27 cellular contexts compared by ENCODE assay signal in genomic region chr12:49036029-49036428, GRCh38. TPM values are rescaled to one million over a fixed set of nuclear protein-coding genes. Genes with fewer than 3 reads are reported as not detected.
"Had no signal": no experiment of that assay in that cellular context is flagged by ENCODE, and none has a peak within 500 bp of the region (broad histone marks: within the 10 kb centered on the region; RNA-seq: fewer than 3 reads in every experiment).

No MANE protein-coding gene starts in this region.

- H3K4me3 ChIP-seq: coronary artery, heart left ventricle, ovary, right atrium auricular region, sigmoid colon, skin epidermis, tibial nerve, upper lobe of right lung, vagina had no signal

- H3K27me3 Mint-ChIP-seq: naive thymus-derived CD4-positive, alpha-beta T cell had no signal

- H3K9me3 Mint-ChIP-seq: endodermal cell; naive thymus-derived CD4-positive, alpha-beta T cell had no signal

- H3K36me3 ChIP-seq: ovary had no signal

- DNase-seq: effector CD4-positive, alpha-beta T cell; endodermal cell; hippocampal formation; kidney glomerular epithelial cell; naive thymus-derived CD4-positive, alpha-beta T cell; ovary; sigmoid colon; stimulated activated CD4-positive, alpha-beta T cell treated with anti-CD3 and anti-CD28 coated beads, Interleukin-2, amount 100 ng/mL, for 24 hours; stimulated activated CD4-positive, alpha-beta T cell treated with anti-CD3 and anti-CD28 coated beads, Interleukin-4, amount 100 ng/mL, for 4 hours; stimulated activated naive CD4-positive, alpha-beta T cell treated with Interleukin-2 at 50 U/mL for 16 hours had no signal

- H3K27me3 ChIP-seq: heart left ventricle, ovary, right atrium auricular region, sigmoid colon, tibial nerve, upper lobe of right lung, vagina had no signal

- H3K27ac Mint-ChIP-seq: endodermal cell had no signal

- H3K4me1 ChIP-seq: right atrium auricular region, tibial nerve, vagina had no signal

- H3K27ac ChIP-seq: coronary artery, heart left ventricle, ovary, right atrium auricular region, sigmoid colon, skin epidermis, tibial nerve, upper lobe of right lung, vagina had no signal

- H3K4me3 Mint-ChIP-seq: endodermal cell; naive thymus-derived CD4-positive, alpha-beta T cell had no signal

- H3K4me1 Mint-ChIP-seq: endodermal cell had no signal

- H3K9me3 ChIP-seq: heart left ventricle, ovary, right atrium auricular region, sigmoid colon, tibial nerve, upper lobe of right lung, vagina had no signal

- ATAC-seq: heart left ventricle; naive thymus-derived CD4-positive, alpha-beta T cell; upper lobe of right lung had no signal

RNA-seq across cellular contexts. Expression of gene DDN, which starts 36.9 kb away (rescaled TPM):
- total RNA-seq: lung microvascular endothelial cell, posterior vena cava, tibial nerve, upper lobe of right lung, vagina had no signal

RNA-seq across cellular contexts. Expression of gene WNT1, which starts 57.9 kb away (rescaled TPM):
- total RNA-seq: chondrocyte, dermis microvascular lymphatic vessel endothelial cell, endodermal cell, fibroblast of lung, frontal cortex, glomerular endothelial cell, liver, lung microvascular endothelial cell, mesenteric fat pad, ovary, posterior vena cava, right atrium auricular region, sigmoid colon, temporal lobe, tibial nerve, upper lobe of right lung, vagina had no signal
